1 cellular context compared by ENCODE assay signal in the genomic region with DNA sequence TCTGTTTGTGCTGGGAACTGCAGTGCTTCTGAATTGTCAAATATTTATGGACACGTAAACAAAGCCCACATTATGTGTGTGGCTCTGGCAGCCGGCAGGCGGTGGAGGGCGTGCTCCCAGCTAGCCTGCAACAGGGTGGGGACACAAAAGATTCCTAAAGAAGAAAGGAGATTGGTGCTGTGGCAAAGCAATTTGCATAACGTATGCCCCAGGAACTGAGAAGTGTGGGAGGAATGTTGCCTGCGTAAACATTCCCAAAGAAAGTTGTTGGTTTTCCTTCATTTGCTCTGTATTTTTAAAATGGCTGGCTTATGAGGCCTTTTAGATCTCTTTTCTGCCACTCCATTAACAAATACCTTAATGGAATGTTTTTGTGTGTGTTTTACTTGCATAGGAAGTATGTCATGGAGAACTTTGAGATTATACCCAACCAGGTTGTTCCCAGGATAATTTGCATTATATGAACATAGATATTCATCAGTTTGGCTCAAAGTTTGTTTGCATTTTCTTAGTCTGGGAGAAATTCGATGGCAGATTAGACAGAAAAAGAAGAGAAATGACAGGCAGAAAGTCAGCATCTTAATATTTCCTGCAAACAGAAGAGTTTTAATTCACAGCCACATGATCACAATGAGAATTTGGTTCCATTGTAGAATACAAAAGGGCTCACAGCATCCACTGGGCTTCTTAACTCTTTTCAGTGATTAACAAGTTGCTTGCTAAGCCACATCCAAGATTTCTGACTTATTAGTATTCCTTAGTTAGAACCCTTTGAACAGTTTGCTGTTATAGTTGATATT.
TF ChIP-seq lines count a peak whose summit lies in the region.

No MANE protein-coding gene starts in this region.

TF ChIP-seq in HepG2, 621 proteins besides CTCF, POLR2A, EP300 and RAD21 (continued from another document):
- peak; percentile 53; the same call in 1 of the 2 replicates for TF ChIP-seq SNAPC4 (CRISPR knock-in tag; IDR thresholded peaks at IDR 0.05)
- TF ChIP-seq, protein P1, sequence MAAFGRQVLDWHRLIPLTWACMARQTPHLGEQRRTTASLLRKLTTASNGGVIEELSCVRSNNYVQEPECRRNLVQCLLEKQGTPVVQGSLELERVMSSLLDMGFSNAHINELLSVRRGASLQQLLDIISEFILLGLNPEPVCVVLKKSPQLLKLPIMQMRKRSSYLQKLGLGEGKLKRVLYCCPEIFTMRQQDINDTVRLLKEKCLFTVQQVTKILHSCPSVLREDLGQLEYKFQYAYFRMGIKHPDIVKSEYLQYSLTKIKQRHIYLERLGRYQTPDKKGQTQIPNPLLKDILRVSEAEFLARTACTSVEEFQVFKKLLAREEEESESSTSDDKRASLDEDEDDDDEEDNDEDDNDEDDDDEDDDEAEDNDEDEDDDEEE (CRISPR knock-in tag; IDR thresholded peaks at IDR 0.05), result no peak
- TF ChIP-seq, protein P2, sequence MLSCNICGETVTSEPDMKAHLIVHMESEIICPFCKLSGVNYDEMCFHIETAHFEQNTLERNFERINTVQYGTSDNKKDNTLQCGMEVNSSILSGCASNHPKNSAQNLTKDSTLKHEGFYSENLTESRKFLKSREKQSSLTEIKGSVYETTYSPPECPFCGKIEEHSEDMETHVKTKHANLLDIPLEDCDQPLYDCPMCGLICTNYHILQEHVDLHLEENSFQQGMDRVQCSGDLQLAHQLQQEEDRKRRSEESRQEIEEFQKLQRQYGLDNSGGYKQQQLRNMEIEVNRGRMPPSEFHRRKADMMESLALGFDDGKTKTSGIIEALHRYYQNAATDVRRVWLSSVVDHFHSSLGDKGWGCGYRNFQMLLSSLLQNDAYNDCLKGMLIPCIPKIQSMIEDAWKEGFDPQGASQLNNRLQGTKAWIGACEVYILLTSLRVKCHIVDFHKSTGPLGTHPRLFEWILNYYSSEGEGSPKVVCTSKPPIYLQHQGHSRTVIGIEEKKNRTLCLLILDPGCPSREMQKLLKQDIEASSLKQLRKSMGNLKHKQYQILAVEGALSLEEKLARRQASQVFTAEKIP (CRISPR knock-in tag; IDR thresholded peaks at IDR 0.05; ENCODE audit: borderline replicate concordance), result no peak
- TF ChIP-seq FOXP1 (IDR thresholded peaks at IDR 0.05), result no peak
- TF ChIP-seq FOXP1 (CRISPR knock-in tag; IDR thresholded peaks at IDR 0.05), result peak; percentile 64
